Comparison of ENCODE assay signal across 2 cellular contexts in the genomic region with DNA sequence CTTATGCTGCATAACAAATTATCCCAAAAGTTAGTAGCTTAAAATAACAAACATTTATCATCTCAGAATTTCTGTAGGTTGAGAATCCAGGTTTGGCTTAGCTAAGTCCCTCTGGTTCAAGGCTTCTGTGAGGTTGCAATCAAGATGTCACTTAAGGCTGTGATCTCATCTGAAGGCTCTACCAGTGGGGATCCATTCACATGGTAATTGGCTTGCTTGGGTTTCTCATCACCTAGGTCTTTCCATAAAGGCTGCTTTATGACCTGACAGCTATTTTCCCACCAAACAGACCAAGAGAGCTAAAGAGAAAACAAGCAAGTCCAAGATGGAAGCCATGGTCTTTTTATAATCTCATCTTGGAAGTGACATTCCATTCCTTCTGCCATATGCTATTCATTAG.
TF ChIP-seq lines count a peak whose summit lies in the region.

No MANE protein-coding gene starts in this region.

TF ChIP-seq in GM23338, 12 proteins besides CTCF, POLR2A, EP300 and RAD21:
- TF ChIP-seq EZH2 (IDR thresholded peaks at IDR 0.05; ENCODE audit: low read depth, unreplicated experiment) (no peak), REST (IDR thresholded peaks at IDR 0.05; ENCODE audit: unreplicated experiment) (no peak), JUNB (IDR thresholded peaks at IDR 0.05; ENCODE audit: unreplicated experiment) (no peak), ZNF114 (CRISPR knock-in tag; IDR thresholded peaks at IDR 0.05) (no peak), CREB1 (CRISPR knock-in tag; IDR thresholded peaks at IDR 0.05; ENCODE audit: low read depth) (no peak), NANOG (IDR thresholded peaks at IDR 0.05; ENCODE audit: borderline replicate concordance) (no peak), EZH2phosphoT487 (IDR thresholded peaks at IDR 0.05; ENCODE audit: unreplicated experiment) (no peak), ZNF331 (CRISPR knock-in tag; IDR thresholded peaks at IDR 0.05; ENCODE audit: low read depth) (no peak), STAT1 (IDR thresholded peaks at IDR 0.05; ENCODE audit: unreplicated experiment) (no peak), POLR2AphosphoS5 (IDR thresholded peaks at IDR 0.05; ENCODE audit: low read depth) (no peak)
- TF ChIP-seq, protein P1, sequence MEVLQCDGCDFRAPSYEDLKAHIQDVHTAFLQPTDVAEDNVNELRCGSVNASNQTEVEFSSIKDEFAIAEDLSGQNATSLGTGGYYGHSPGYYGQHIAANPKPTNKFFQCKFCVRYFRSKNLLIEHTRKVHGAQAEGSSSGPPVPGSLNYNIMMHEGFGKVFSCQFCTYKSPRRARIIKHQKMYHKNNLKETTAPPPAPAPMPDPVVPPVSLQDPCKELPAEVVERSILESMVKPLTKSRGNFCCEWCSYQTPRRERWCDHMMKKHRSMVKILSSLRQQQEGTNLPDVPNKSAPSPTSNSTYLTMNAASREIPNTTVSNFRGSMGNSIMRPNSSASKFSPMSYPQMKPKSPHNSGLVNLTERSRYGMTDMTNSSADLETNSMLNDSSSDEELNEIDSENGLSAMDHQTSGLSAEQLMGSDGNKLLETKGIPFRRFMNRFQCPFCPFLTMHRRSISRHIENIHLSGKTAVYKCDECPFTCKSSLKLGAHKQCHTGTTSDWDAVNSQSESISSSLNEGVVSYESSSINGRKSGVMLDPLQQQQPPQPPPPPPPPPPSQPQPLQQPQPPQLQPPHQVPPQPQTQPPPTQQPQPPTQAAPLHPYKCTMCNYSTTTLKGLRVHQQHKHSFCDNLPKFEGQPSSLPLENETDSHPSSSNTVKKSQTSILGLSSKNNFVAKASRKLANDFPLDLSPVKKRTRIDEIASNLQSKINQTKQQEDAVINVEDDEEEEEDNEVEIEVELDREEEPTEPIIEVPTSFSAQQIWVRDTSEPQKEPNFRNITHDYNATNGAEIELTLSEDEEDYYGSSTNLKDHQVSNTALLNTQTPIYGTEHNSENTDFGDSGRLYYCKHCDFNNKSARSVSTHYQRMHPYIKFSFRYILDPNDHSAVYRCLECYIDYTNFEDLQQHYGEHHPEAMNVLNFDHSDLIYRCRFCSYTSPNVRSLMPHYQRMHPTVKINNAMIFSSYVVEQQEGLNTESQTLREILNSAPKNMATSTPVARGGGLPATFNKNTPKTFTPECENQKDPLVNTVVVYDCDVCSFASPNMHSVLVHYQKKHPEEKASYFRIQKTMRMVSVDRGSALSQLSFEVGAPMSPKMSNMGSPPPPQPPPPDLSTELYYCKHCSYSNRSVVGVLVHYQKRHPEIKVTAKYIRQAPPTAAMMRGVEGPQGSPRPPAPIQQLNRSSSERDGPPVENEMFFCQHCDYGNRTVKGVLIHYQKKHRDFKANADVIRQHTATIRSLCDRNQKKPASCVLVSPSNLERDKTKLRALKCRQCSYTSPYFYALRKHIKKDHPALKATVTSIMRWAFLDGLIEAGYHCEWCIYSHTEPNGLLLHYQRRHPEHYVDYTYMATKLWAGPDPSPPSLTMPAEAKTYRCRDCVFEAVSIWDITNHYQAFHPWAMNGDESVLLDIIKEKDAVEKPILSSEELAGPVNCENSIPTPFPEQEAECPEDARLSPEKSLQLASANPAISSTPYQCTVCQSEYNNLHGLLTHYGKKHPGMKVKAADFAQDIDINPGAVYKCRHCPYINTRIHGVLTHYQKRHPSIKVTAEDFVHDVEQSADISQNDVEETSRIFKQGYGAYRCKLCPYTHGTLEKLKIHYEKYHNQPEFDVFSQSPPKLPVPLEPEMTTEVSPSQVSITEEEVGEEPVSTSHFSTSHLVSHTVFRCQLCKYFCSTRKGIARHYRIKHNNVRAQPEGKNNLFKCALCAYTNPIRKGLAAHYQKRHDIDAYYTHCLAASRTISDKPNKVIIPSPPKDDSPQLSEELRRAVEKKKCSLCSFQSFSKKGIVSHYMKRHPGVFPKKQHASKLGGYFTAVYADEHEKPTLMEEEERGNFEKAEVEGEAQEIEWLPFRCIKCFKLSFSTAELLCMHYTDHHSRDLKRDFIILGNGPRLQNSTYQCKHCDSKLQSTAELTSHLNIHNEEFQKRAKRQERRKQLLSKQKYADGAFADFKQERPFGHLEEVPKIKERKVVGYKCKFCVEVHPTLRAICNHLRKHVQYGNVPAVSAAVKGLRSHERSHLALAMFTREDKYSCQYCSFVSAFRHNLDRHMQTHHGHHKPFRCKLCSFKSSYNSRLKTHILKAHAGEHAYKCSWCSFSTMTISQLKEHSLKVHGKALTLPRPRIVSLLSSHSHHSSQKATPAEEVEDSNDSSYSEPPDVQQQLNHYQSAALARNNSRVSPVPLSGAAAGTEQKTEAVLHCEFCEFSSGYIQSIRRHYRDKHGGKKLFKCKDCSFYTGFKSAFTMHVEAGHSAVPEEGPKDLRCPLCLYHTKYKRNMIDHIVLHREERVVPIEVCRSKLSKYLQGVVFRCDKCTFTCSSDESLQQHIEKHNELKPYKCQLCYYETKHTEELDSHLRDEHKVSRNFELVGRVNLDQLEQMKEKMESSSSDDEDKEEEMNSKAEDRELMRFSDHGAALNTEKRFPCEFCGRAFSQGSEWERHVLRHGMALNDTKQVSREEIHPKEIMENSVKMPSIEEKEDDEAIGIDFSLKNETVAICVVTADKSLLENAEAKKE (CRISPR knock-in tag; IDR thresholded peaks at IDR 0.05), result no peak

TF ChIP-seq in neural cell, 6 proteins besides CTCF, POLR2A, EP300 and RAD21:
- TF ChIP-seq POLR2AphosphoS5 (IDR thresholded peaks at IDR 0.05), result peak; percentile 28
- TF ChIP-seq EZH2 (IDR thresholded peaks at IDR 0.05; ENCODE audit: borderline replicate concordance, insufficient read depth, low read length, poor library complexity, severe bottlenecking), result no peak
